Comparison of ENCODE assay signal across 20 cellular contexts in genomic region chr6:33783781-33784520, GRCh38. TPM values are rescaled to one million over a fixed set of nuclear protein-coding genes. Genes with fewer than 3 reads are reported as not detected.
"Had no signal": no experiment of that assay in that cellular context is flagged by ENCODE, and none has a peak within 500 bp of the region (broad histone marks: within the 10 kb centered on the region; RNA-seq: fewer than 3 reads in every experiment).

No MANE protein-coding gene starts in this region.

- ATAC-seq: activated CD4-positive, CD25-positive, alpha-beta regulatory T cell treated with anti-CD3 and anti-CD28 coated beads, Interleukin-2, amount 50 U/mL, for 24 hours; left ventricle myocardium superior; psoas muscle; right cardiac atrium had no signal

- H3K9me3 Mint-ChIP-seq: central memory CD8-positive, alpha-beta T cell had no signal

- DNase-seq: activated CD4-positive, alpha-beta T cell treated with anti-CD3 and anti-CD28 coated beads, Interleukin-2, amount 50 U/mL, for 1 hour; activated CD8-positive, alpha-beta memory T cell treated with anti-CD3 and anti-CD28 coated beads, Interleukin-2, amount 50 U/mL, for 48 hours; activated gamma-delta T cell treated with Interleukin-2 at 50 U/mL for 16 hours; brain microvascular endothelial cell; cortex of kidney; effector CD8-positive, alpha-beta T cell; foreskin fibroblast; left ventricle myocardium superior; ovary; psoas muscle; SHP77 treated with DMSO at 0.1 percent for 48 hours; stimulated activated CD4-positive, alpha-beta T cell treated with anti-CD3 and anti-CD28 coated beads, Interleukin-2, amount 100 ng/mL, for 48 hours; tibial artery had no signal

- H3K9me3 ChIP-seq: ovary, psoas muscle, tibial artery had no signal

- H3K27me3 Mint-ChIP-seq: central memory CD8-positive, alpha-beta T cell had no signal

RNA-seq across cellular contexts. Expression of gene MLN, which starts 19.9 kb away (rescaled TPM):
- total RNA-seq: kidney epithelial cell; left ventricle myocardium superior; myocyte; ovary; psoas muscle; right cardiac atrium; subcutaneous adipose tissue; T-helper 1 cell treated with Interleukin-12 subunit alpha and Interleukin-12 subunit beta and Interleukin-4 antibody, amounts not matched to agents 30 ng/mL and 1 ng/mL, for 36 hours had no signal

RNA-seq across cellular contexts. Expression of gene IP6K3, which starts 37.2 kb away (rescaled TPM):
- total RNA-seq: T-helper 1 cell treated with Interleukin-12 subunit alpha and Interleukin-12 subunit beta and Interleukin-4 antibody, amounts not matched to agents 30 ng/mL and 1 ng/mL, for 36 hours had no signal
